In the genomic region with DNA sequence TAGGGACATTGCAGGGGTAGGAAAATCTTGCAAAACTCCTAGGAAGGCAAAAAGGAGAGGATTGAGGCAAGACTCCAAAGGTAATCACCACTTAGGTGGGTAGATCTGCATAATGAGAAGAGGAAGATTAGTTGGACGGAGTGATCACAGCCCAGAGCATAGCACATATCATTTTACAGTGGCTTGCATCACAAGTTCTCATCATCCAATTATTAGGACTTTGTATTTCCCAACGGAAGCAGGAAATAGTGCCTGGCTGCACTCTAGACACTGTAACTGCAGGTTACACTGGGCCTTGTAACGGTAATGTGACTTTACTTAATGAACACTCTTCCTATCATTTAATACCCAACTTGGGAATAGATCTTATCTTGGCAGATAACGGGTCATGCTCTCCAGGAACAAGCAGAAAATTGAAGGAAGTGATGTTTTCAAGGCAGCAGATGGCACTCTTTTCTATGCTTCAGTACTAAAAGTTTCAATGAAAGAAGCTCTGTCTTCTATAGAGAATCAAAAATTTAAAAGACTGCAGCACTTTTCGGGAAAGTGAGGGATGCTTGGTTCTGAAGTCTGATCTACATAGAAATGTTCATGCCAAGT, we compare ENCODE assay signal across 11 cellular contexts.
DNase-seq lines count a peak whose midpoint lies in the region; ATAC-seq, FAIRE-seq and TF ChIP-seq lines count a peak whose summit lies in the region.
"Had no signal": no experiment of that assay in that cellular context is flagged by ENCODE, and none has a peak within 500 bp of the region (broad histone marks: within the 10 kb centered on the region; RNA-seq: fewer than 3 reads in every experiment).

No MANE protein-coding gene starts in this region.

- H3K4me3 Mint-ChIP-seq in stimulated activated naive B cell treated with anti-CD40 and anti-IgM and Interleukin-4, amounts not matched to agents 10 μg/mL and 1 μg/mL and 100 μg/mL, for 72 hours: no peak overlapping the region
- no peak overlapping the region for H3K4me3 Mint-ChIP-seq in naive thymus-derived CD8-positive, alpha-beta T cell
- H3K4me3 Mint-ChIP-seq: activated naive CD8-positive, alpha-beta T cell treated with anti-CD3 and anti-CD28 coated beads, Interleukin-2, amount 10 ng/mL, durations not matched to agents 7 days and 5 days; CD14-positive monocyte had no signal

- peak; percentile 8 for FAIRE-seq in endothelial cell of umbilical vein (lab: Jason Lieb, UNC)

- POLR2A ChIA-PET in endothelial cell of umbilical vein (lab: Charles Lee): no interaction called here
- POLR2A ChIA-PET in naive thymus-derived CD8-positive, alpha-beta T cell (lab: Charles Lee): no interaction called here

- no peaks in the 10 kb centered on the region for H3K36me3 Mint-ChIP-seq in stimulated activated naive B cell treated with anti-CD40 and anti-IgM and Interleukin-4, amounts not matched to agents 10 μg/mL and 1 μg/mL and 100 μg/mL, for 72 hours
- H3K36me3 Mint-ChIP-seq in naive thymus-derived CD8-positive, alpha-beta T cell: no peaks in the 10 kb centered on the region
- H3K36me3 Mint-ChIP-seq: activated naive CD8-positive, alpha-beta T cell treated with anti-CD3 and anti-CD28 coated beads, Interleukin-2, amount 10 ng/mL, durations not matched to agents 7 days and 5 days; CD14-positive monocyte had no signal

- H3K4me1 Mint-ChIP-seq in stimulated activated naive B cell treated with anti-CD40 and anti-IgM and Interleukin-4, amounts not matched to agents 10 μg/mL and 1 μg/mL and 100 μg/mL, for 72 hours: no peaks in the 10 kb centered on the region
- no peaks in the 10 kb centered on the region for H3K4me1 Mint-ChIP-seq in naive thymus-derived CD8-positive, alpha-beta T cell
- H3K4me1 Mint-ChIP-seq: activated naive CD8-positive, alpha-beta T cell treated with anti-CD3 and anti-CD28 coated beads, Interleukin-2, amount 10 ng/mL, durations not matched to agents 7 days and 5 days had no signal

- no peak overlapping the region for H3K4me2 ChIP-seq in endothelial cell of umbilical vein (ENCODE audit: insufficient read depth, low read length)

- H3K27me3 Mint-ChIP-seq in stimulated activated naive B cell treated with anti-CD40 and anti-IgM and Interleukin-4, amounts not matched to agents 10 μg/mL and 1 μg/mL and 100 μg/mL, for 72 hours: no peaks in the 10 kb centered on the region
- peaks cover 0 to 2% (median 1%) of the 10 kb centered on the region in 5 donors for H3K27me3 Mint-ChIP-seq in naive thymus-derived CD8-positive, alpha-beta T cell

- no peaks in the 10 kb centered on the region for H3K9me3 ChIP-seq in endothelial cell of umbilical vein (replicated peaks; ENCODE audit: control insufficient read depth, insufficient read depth, low read length)

- CTCF ChIA-PET in endothelial cell of umbilical vein (lab: Charles Lee): interaction anchor here (1.0 to 3.7 kb wide), 8 partner anchors 9 to 887 kb away, joined by 3 to 107 read pairs (median 6); no protein-coding TSS in a partner anchor

- H2AFZ ChIP-seq in endothelial cell of umbilical vein (ENCODE audit: low read depth, low read length): no peak overlapping the region

- H3K79me2 ChIP-seq in endothelial cell of umbilical vein (ENCODE audit: control insufficient read depth, insufficient read depth, low read length): no peaks in the 10 kb centered on the region

- H3K36me3 ChIP-seq in endothelial cell of umbilical vein (ENCODE audit: control insufficient read depth in 2 of 2, extremely low read depth in 1 of 2, insufficient read depth in 2 of 2, low read length in 2 of 2): no peaks in the 10 kb centered on the region

- H3K27ac ChIP-seq in endothelial cell of umbilical vein (ENCODE audit: insufficient read depth, low read depth, low read length): no peak overlapping the region

- ATAC-seq in stimulated activated naive B cell treated with anti-CD40 and anti-IgM and Interleukin-4, amounts not matched to agents 10 μg/mL and 1 μg/mL and 100 μg/mL, for 72 hours (replicated peaks): no peak
- ATAC-seq in naive thymus-derived CD8-positive, alpha-beta T cell: no peak

- H3K9me3 Mint-ChIP-seq in stimulated activated naive B cell treated with anti-CD40 and anti-IgM and Interleukin-4, amounts not matched to agents 10 μg/mL and 1 μg/mL and 100 μg/mL, for 72 hours: no peaks in the 10 kb centered on the region
- no peaks in the 10 kb centered on the region for H3K9me3 Mint-ChIP-seq in naive thymus-derived CD8-positive, alpha-beta T cell
- H3K9me3 Mint-ChIP-seq: activated naive CD8-positive, alpha-beta T cell treated with anti-CD3 and anti-CD28 coated beads, Interleukin-2, amount 10 ng/mL, durations not matched to agents 7 days and 5 days; CD14-positive monocyte had no signal

- TF ChIP-seq CTCF in endothelial cell of umbilical vein (IDR thresholded peaks at IDR 0.05; ENCODE audit: extremely low read depth in 1 of 2, insufficient read depth in 1 of 2, low read depth in 1 of 2, low read length in 2 of 2): no peak

- H3K9ac ChIP-seq in endothelial cell of umbilical vein (replicated peaks; ENCODE audit: extremely low read depth, insufficient read depth, low read length): no peak overlapping the region

- TF ChIP-seq POLR2A in endothelial cell of umbilical vein (IDR thresholded peaks at IDR 0.05; ENCODE audit: low read depth, low read length): no peak

- no peaks in the 10 kb centered on the region for H3K27me3 ChIP-seq in endothelial cell of umbilical vein (ENCODE audit: control insufficient read depth in 2 of 2, insufficient read depth in 2 of 2, low read length in 2 of 2)

- H3K4me1 ChIP-seq in endothelial cell of umbilical vein (ENCODE audit: control insufficient read depth, extremely low read depth, insufficient read depth, low read length): no peaks in the 10 kb centered on the region

- dilution Hi-C loops in endothelial cell of umbilical vein (cut with MboI; ENCODE audit: extremely low pct_ligation_motif_present, low sequenced_read_pairs): no loop called here

- intact Hi-C loops in endothelial cell of umbilical vein (cut with micrococcal nuclease): no loop called here
- intact Hi-C loops in posterior cingulate gyrus (cut with DNase I): loop anchor here (10.0 kb wide), 1 partner anchor 880 kb away; no protein-coding TSS in a partner anchor

- no peak overlapping the region for H3K27ac Mint-ChIP-seq in stimulated activated naive B cell treated with anti-CD40 and anti-IgM and Interleukin-4, amounts not matched to agents 10 μg/mL and 1 μg/mL and 100 μg/mL, for 72 hours
- H3K27ac Mint-ChIP-seq in naive thymus-derived CD8-positive, alpha-beta T cell: no peak overlapping the region
- H3K27ac Mint-ChIP-seq: activated naive CD8-positive, alpha-beta T cell treated with anti-CD3 and anti-CD28 coated beads, Interleukin-2, amount 10 ng/mL, durations not matched to agents 7 days and 5 days; CD14-positive monocyte had no signal

- DNase-seq in NOMO-1 treated with DMSO at 0.1 percent for 48 hours (lab: John Stamatoyannopoulos, UW; ENCODE audit: unreplicated experiment) (peak; percentile 6), NOMO-1 (lab: John Stamatoyannopoulos, UW; ENCODE audit: unreplicated experiment in 2 of 2) (no peak), NCI-H524 (lab: John Stamatoyannopoulos, UW) (peak; percentile 51 to 83), endothelial cell of umbilical vein (ENCODE audit: low read depth, low spot score) (peak; percentile 22), superior temporal gyrus (ENCODE audit: extremely low spot score) (peak; percentile 69), posterior cingulate gyrus (no peak)
- DNase-seq in stimulated activated naive B cell treated with anti-CD40 and anti-IgM and Interleukin-4, amounts not matched to agents 10 μg/mL and 1 μg/mL and 100 μg/mL, for 72 hours: no peak
- no peak for DNase-seq in naive thymus-derived CD8-positive, alpha-beta T cell
- DNase-seq: activated naive CD8-positive, alpha-beta T cell treated with anti-CD3 and anti-CD28 coated beads, Interleukin-2, amount 10 ng/mL, durations not matched to agents 7 days and 5 days; SHP77 treated with DMSO at 0.1 percent for 48 hours had no signal

- no peaks in the 10 kb centered on the region for H3K9me1 ChIP-seq in endothelial cell of umbilical vein (replicated peaks; ENCODE audit: control insufficient read depth, extremely low read depth, insufficient read depth, low read length)

- H4K20me1 ChIP-seq in endothelial cell of umbilical vein (replicated peaks; ENCODE audit: control insufficient read depth, extremely low read depth, insufficient read depth, low read length): no peaks in the 10 kb centered on the region

- no peak overlapping the region for H3K4me3 ChIP-seq in endothelial cell of umbilical vein (replicated peaks in 1 of 3; ENCODE audit: insufficient read depth in 1 of 3, low read depth in 1 of 3, low read length in 3 of 3)

- BruUV-seq in endothelial cell of umbilical vein (replicated peaks; lab: Mats Ljungman, UMichigan): no TSS peak

TF ChIP-seq in endothelial cell of umbilical vein, 7 proteins besides CTCF, POLR2A, EP300 and RAD21:
- TF ChIP-seq GATA2 (IDR thresholded peaks at IDR 0.05; ENCODE audit: insufficient read depth, insufficient read length, low read depth, low read length) (peak; percentile 61), EZH2 (IDR thresholded peaks at IDR 0.05; ENCODE audit: borderline replicate concordance, low read depth, low read length, severe bottlenecking) (no peak)

Comparison
In these comparisons a context has a peak if more than half of its experiments do, and no peak if none do; other contexts are left out.
1. DNase-seq: peak in NOMO-1 treated with DMSO at 0.1 percent for 48 hours (single experiment), NCI-H524 (2 of 2), endothelial cell of umbilical vein (single experiment) and superior temporal gyrus (single experiment); none in NOMO-1 (0 of 2), stimulated activated naive B cell treated with anti-CD40 and anti-IgM and Interleukin-4, amounts not matched to agents 10 μg/mL and 1 μg/mL and 100 μg/mL, for 72 hours (single experiment), naive thymus-derived CD8-positive, alpha-beta T cell (0 of 10) and posterior cingulate gyrus (0 of 10).